ENCODE assay signal across 1 cellular context in the genomic region with DNA sequence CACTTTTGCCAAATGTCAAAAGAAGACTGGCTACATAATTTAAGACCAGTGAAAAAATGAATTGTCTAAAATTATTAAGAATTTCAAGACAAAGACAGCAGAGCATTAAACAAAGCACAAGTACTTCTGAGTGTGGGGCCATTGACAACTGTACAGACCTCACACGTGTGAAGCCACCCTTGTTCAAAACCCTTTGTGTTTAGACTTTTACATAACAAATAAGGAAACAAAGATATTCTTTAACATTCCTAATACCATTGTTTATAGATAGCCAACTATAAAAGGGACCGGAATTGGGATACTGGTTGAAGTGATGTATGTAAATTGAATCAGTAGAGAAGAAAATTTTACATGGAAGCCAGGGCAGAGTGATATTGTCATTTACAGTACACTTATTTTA.
TF ChIP-seq lines count a peak whose summit lies in the region.

No MANE protein-coding gene starts in this region.

TF ChIP-seq in H1, 55 proteins besides CTCF, POLR2A, EP300 and RAD21:
- TF ChIP-seq, protein P1, sequence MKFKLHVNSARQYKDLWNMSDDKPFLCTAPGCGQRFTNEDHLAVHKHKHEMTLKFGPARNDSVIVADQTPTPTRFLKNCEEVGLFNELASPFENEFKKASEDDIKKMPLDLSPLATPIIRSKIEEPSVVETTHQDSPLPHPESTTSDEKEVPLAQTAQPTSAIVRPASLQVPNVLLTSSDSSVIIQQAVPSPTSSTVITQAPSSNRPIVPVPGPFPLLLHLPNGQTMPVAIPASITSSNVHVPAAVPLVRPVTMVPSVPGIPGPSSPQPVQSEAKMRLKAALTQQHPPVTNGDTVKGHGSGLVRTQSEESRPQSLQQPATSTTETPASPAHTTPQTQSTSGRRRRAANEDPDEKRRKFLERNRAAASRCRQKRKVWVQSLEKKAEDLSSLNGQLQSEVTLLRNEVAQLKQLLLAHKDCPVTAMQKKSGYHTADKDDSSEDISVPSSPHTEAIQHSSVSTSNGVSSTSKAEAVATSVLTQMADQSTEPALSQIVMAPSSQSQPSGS (IDR thresholded peaks at IDR 0.05; ENCODE audit: low read length), result no peak
- TF ChIP-seq CTBP2 (IDR thresholded peaks at IDR 0.05; ENCODE audit: borderline replicate concordance, insufficient read depth, insufficient read length, low read length) (no peak), PHF8 (conservative IDR thresholded peaks at IDR 0.05; ENCODE audit: low read depth, low read length) (no peak), TAF7 (optimal IDR thresholded peaks at IDR 0.05; ENCODE audit: borderline replicate concordance, low read depth, low read length) (no peak), BRCA1 (IDR thresholded peaks at IDR 0.05; ENCODE audit: low read depth, low read length) (no peak), BCL11A (IDR thresholded peaks at IDR 0.05; ENCODE audit: low read depth in 2 of 2, low read length in 2 of 2) (no peak), TCF12 (IDR thresholded peaks at IDR 0.05; ENCODE audit: low read depth, low read length) (no peak), HDAC2 (IDR thresholded peaks at IDR 0.05; ENCODE audit: borderline replicate concordance in 1 of 2, low read depth in 2 of 2, low read length in 2 of 2) (no peak), SAP30 (IDR thresholded peaks at IDR 0.05; ENCODE audit: insufficient read depth, insufficient replicate concordance, low read length) (no peak), TAF1 (IDR thresholded peaks at IDR 0.05; ENCODE audit: low read depth, low read length) (no peak), RNF2 (IDR thresholded peaks at IDR 0.05; ENCODE audit: borderline replicate concordance, low read depth, low read length, missing control alignments, poor library complexity, severe bottlenecking) (no peak), TEAD4 (IDR thresholded peaks at IDR 0.05; ENCODE audit: low read depth, low read length) (no peak), CHD2 (IDR thresholded peaks at IDR 0.05; ENCODE audit: low read length) (no peak), KDM4A (IDR thresholded peaks at IDR 0.05; ENCODE audit: low read depth, low read length, severe bottlenecking) (no peak), GABPA (IDR thresholded peaks at IDR 0.05; ENCODE audit: borderline replicate concordance, insufficient read depth, low read length) (no peak), SP1 (IDR thresholded peaks at IDR 0.05; ENCODE audit: low read depth, low read length) (no peak), RXRA (IDR thresholded peaks at IDR 0.05; ENCODE audit: insufficient read depth, low read depth, low read length) (no peak), POU5F1 (IDR thresholded peaks at IDR 0.05; ENCODE audit: low read depth, low read length) (no peak), NRF1 (IDR thresholded peaks at IDR 0.05; ENCODE audit: low read depth, low read length) (no peak)
- TF ChIP-seq, protein P2, sequence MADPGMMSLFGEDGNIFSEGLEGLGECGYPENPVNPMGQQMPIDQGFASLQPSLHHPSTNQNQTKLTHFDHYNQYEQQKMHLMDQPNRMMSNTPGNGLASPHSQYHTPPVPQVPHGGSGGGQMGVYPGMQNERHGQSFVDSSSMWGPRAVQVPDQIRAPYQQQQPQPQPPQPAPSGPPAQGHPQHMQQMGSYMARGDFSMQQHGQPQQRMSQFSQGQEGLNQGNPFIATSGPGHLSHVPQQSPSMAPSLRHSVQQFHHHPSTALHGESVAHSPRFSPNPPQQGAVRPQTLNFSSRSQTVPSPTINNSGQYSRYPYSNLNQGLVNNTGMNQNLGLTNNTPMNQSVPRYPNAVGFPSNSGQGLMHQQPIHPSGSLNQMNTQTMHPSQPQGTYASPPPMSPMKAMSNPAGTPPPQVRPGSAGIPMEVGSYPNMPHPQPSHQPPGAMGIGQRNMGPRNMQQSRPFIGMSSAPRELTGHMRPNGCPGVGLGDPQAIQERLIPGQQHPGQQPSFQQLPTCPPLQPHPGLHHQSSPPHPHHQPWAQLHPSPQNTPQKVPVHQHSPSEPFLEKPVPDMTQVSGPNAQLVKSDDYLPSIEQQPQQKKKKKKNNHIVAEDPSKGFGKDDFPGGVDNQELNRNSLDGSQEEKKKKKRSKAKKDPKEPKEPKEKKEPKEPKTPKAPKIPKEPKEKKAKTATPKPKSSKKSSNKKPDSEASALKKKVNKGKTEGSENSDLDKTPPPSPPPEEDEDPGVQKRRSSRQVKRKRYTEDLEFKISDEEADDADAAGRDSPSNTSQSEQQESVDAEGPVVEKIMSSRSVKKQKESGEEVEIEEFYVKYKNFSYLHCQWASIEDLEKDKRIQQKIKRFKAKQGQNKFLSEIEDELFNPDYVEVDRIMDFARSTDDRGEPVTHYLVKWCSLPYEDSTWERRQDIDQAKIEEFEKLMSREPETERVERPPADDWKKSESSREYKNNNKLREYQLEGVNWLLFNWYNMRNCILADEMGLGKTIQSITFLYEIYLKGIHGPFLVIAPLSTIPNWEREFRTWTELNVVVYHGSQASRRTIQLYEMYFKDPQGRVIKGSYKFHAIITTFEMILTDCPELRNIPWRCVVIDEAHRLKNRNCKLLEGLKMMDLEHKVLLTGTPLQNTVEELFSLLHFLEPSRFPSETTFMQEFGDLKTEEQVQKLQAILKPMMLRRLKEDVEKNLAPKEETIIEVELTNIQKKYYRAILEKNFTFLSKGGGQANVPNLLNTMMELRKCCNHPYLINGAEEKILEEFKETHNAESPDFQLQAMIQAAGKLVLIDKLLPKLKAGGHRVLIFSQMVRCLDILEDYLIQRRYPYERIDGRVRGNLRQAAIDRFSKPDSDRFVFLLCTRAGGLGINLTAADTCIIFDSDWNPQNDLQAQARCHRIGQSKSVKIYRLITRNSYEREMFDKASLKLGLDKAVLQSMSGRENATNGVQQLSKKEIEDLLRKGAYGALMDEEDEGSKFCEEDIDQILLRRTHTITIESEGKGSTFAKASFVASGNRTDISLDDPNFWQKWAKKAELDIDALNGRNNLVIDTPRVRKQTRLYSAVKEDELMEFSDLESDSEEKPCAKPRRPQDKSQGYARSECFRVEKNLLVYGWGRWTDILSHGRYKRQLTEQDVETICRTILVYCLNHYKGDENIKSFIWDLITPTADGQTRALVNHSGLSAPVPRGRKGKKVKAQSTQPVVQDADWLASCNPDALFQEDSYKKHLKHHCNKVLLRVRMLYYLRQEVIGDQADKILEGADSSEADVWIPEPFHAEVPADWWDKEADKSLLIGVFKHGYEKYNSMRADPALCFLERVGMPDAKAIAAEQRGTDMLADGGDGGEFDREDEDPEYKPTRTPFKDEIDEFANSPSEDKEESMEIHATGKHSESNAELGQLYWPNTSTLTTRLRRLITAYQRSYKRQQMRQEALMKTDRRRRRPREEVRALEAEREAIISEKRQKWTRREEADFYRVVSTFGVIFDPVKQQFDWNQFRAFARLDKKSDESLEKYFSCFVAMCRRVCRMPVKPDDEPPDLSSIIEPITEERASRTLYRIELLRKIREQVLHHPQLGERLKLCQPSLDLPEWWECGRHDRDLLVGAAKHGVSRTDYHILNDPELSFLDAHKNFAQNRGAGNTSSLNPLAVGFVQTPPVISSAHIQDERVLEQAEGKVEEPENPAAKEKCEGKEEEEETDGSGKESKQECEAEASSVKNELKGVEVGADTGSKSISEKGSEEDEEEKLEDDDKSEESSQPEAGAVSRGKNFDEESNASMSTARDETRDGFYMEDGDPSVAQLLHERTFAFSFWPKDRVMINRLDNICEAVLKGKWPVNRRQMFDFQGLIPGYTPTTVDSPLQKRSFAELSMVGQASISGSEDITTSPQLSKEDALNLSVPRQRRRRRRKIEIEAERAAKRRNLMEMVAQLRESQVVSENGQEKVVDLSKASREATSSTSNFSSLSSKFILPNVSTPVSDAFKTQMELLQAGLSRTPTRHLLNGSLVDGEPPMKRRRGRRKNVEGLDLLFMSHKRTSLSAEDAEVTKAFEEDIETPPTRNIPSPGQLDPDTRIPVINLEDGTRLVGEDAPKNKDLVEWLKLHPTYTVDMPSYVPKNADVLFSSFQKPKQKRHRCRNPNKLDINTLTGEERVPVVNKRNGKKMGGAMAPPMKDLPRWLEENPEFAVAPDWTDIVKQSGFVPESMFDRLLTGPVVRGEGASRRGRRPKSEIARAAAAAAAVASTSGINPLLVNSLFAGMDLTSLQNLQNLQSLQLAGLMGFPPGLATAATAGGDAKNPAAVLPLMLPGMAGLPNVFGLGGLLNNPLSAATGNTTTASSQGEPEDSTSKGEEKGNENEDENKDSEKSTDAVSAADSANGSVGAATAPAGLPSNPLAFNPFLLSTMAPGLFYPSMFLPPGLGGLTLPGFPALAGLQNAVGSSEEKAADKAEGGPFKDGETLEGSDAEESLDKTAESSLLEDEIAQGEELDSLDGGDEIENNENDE (IDR thresholded peaks at IDR 0.05; ENCODE audit: insufficient replicate concordance, low read length), result no peak
